25 cellular contexts compared by ENCODE assay signal in the genomic region with DNA sequence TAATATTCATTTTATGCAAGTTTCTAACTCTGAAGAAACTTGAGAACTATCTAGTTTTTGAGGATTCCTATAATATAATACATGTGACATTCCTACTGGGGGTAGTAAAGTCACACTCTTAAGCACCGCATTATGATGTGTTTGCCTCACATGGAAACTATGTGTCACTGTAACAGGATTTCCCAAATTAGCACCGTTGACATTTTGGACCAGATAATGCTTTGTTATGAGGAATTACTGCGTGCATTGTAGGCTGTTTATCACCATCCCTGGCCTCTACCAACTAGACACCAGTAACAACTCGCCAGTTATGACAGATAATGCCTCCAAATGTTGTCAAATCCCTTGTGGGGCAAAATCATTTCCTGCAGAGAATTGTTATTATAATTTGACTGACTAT.
DNase-seq lines count a peak whose midpoint lies in the region; ATAC-seq and TF ChIP-seq lines count a peak whose summit lies in the region.
"Had no signal": no experiment of that assay in that cellular context is flagged by ENCODE, and none has a peak within 500 bp of the region (broad histone marks: within the 10 kb centered on the region; RNA-seq: fewer than 3 reads in every experiment).

No MANE protein-coding gene starts in this region.

- H2AFZ ChIP-seq in HCT116 (ENCODE audit: low read depth, low read length, poor library complexity, severe bottlenecking) = peak overlapping the region; percentile 15

- H4K20me1 ChIP-seq in HCT116 (ENCODE audit: insufficient read depth) = no peaks in the 10 kb centered on the region

- TF ChIP-seq POLR2A in HCT116 (IDR thresholded peaks at IDR 0.05; ENCODE audit: borderline replicate concordance, extremely low read depth, insufficient read depth, insufficient read length) = no peak

- RAD21 ChIA-PET in HCT116 (lab: Charles Lee; ENCODE audit: low non-redundant PET in 1 of 2, low total read pairs in 2 of 2, uncharacterized antibody in 2 of 2, unreplicated experiment in 2 of 2) = no interaction called here

- CTCF ChIA-PET in HCT116 (lab: Charles Lee) = no interaction called here

- TF ChIP-seq CTCF in HCT116 (IDR thresholded peaks at IDR 0.05 in 2 of 3, conservative IDR thresholded peaks at IDR 0.05 in 1 of 3; ENCODE audit: borderline replicate concordance in 1 of 3, insufficient read depth in 1 of 3, low read depth in 2 of 3, low read length in 2 of 3) (no peak), cardiac fibroblast (IDR thresholded peaks at IDR 0.05; ENCODE audit: low read depth, low read length) (no peak), type B pancreatic cell (conservative IDR thresholded peaks at IDR 0.05) (no peak)

- no peaks in the 10 kb centered on the region for H3K4me1 ChIP-seq in HCT116 (ENCODE audit: control insufficient read depth in 1 of 2, insufficient read depth in 2 of 2, low read length in 2 of 2)
- H3K4me1 ChIP-seq: BE2C had no signal

- no peaks in the 10 kb centered on the region for H3K4me1 Mint-ChIP-seq in type B pancreatic cell (ENCODE audit: unreplicated experiment)
- H3K4me1 Mint-ChIP-seq: CD4-positive, CD25-positive, alpha-beta regulatory T cell had no signal

- H3K4me3 Mint-ChIP-seq in type B pancreatic cell = no peak overlapping the region
- H3K4me3 Mint-ChIP-seq: CD4-positive, CD25-positive, alpha-beta regulatory T cell; HFFc6 had no signal

- H3K79me2 ChIP-seq in HCT116 (ENCODE audit: insufficient read depth, low read length) = no peaks in the 10 kb centered on the region

- no peaks in the 10 kb centered on the region for H3K36me3 Mint-ChIP-seq in type B pancreatic cell
- H3K36me3 Mint-ChIP-seq: CD4-positive, CD25-positive, alpha-beta regulatory T cell had no signal

- H3K4me2 ChIP-seq in HCT116 (ENCODE audit: low read length) = no peak overlapping the region

- no peaks in the 10 kb centered on the region for H3K27me3 Mint-ChIP-seq in type B pancreatic cell
- H3K27me3 Mint-ChIP-seq: CD4-positive, CD25-positive, alpha-beta regulatory T cell had no signal

- no peak overlapping the region for H3K9ac ChIP-seq in HCT116 (ENCODE audit: low read length)

- TF ChIP-seq RAD21 in HCT116 (IDR thresholded peaks at IDR 0.05; ENCODE audit: low read depth) = no peak

- H3K9me2 ChIP-seq in HCT116 (ENCODE audit: insufficient read depth) = no peaks in the 10 kb centered on the region

- ATAC-seq in HCT116 = no peak

- DNase-seq in AG20443 (ENCODE audit: low spot score) = peak; percentile 21
- no peak for DNase-seq in HCT116 (ENCODE audit: low read depth, low spot score)
- DNase-seq in cardiac fibroblast (ENCODE audit: low read depth in 2 of 2) = peak; percentile 20 to 46
- DNase-seq in foreskin melanocyte = peak; percentile 73
- DNase-seq in type B pancreatic cell (ENCODE audit: extremely low spot score, unreplicated experiment) = no peak
- no peak for DNase-seq in HuH-7.5 (ENCODE audit: low spot score)
- DNase-seq in posterior vena cava (ENCODE audit: low spot score) = no peak
- DNase-seq in NCI-H526 (lab: John Stamatoyannopoulos, UW) = no peak
- DNase-seq: BE2C; CD4-positive, CD25-positive, alpha-beta regulatory T cell; COR-L47; DMS 273 treated with DMSO at 0.1 percent for 48 hours; DND-41; HFFc6; IMR-90; Karpas-422; MG63; NCI-H1048; NCI-H1436; NCI-H2029; NCI-H2171 treated with DMSO at 0.1 percent for 48 hours; NCI-H446; NCI-H748 treated with DMSO at 0.1 percent for 48 hours; OCI-M1; SHP77 treated with DMSO at 0.1 percent for 48 hours had no signal

- H3K27ac Mint-ChIP-seq in type B pancreatic cell = no peak overlapping the region
- H3K27ac Mint-ChIP-seq: CD4-positive, CD25-positive, alpha-beta regulatory T cell; HFFc6 had no signal

- H3K4me3 ChIP-seq in HCT116 (replicated peaks in 1 of 2; ENCODE audit: low read depth in 1 of 2, low read length in 2 of 2) (no peak overlapping the region), cardiac fibroblast (replicated peaks in 1 of 2; ENCODE audit: low read depth in 2 of 2, low read length in 2 of 2) (no peak overlapping the region)
- H3K4me3 ChIP-seq: MG63 had no signal

- H3K9me3 Mint-ChIP-seq in type B pancreatic cell = no peaks in the 10 kb centered on the region
- H3K9me3 Mint-ChIP-seq: HFFc6 had no signal

- no peaks in the 10 kb centered on the region for H3K27me3 ChIP-seq in HCT116 (ENCODE audit: insufficient read depth, low read length)
- H3K27me3 ChIP-seq: BE2C, MG63 had no signal

- BruUV-seq in HCT116 (replicated peaks; lab: Mats Ljungman, UMichigan) = no TSS peak

- POLR2A ChIA-PET in HCT116 (lab: Charles Lee) = no interaction called here

- no peak overlapping the region for H3K27ac ChIP-seq in HCT116 (ENCODE audit: low read depth, low read length)

- no peaks in the 10 kb centered on the region for H3K9me3 ChIP-seq in HCT116 (ENCODE audit: control insufficient read depth in 1 of 2, insufficient read depth in 1 of 2, low read depth in 1 of 2, low read length in 2 of 2)
- H3K9me3 ChIP-seq: BE2C had no signal

- no peaks in the 10 kb centered on the region for H3K36me3 ChIP-seq in HCT116 (ENCODE audit: control insufficient read depth in 1 of 2, insufficient read depth in 2 of 2, low read length in 2 of 2)
- H3K36me3 ChIP-seq: BE2C, MG63 had no signal

- intact Hi-C loops in HCT116 (cut with micrococcal nuclease) (no loop called here), posterior vena cava (cut with DNase I) (no loop called here)

TF ChIP-seq in HCT116, 20 proteins besides CTCF, POLR2A, EP300 and RAD21:
- no peak for TF ChIP-seq ELF1 (IDR thresholded peaks at IDR 0.05; ENCODE audit: borderline replicate concordance, low read depth)

Comparison
In these comparisons a context has a peak if more than half of its experiments do, and no peak if none do; other contexts are left out.
1. DNase-seq: peak in AG20443 (single experiment), cardiac fibroblast (2 of 2) and foreskin melanocyte (single experiment); none in HCT116 (single experiment), type B pancreatic cell (single experiment), HuH-7.5 (single experiment), posterior vena cava (single experiment) and NCI-H526 (0 of 2).